15 cellular contexts compared by ENCODE assay signal in the genomic region with DNA sequence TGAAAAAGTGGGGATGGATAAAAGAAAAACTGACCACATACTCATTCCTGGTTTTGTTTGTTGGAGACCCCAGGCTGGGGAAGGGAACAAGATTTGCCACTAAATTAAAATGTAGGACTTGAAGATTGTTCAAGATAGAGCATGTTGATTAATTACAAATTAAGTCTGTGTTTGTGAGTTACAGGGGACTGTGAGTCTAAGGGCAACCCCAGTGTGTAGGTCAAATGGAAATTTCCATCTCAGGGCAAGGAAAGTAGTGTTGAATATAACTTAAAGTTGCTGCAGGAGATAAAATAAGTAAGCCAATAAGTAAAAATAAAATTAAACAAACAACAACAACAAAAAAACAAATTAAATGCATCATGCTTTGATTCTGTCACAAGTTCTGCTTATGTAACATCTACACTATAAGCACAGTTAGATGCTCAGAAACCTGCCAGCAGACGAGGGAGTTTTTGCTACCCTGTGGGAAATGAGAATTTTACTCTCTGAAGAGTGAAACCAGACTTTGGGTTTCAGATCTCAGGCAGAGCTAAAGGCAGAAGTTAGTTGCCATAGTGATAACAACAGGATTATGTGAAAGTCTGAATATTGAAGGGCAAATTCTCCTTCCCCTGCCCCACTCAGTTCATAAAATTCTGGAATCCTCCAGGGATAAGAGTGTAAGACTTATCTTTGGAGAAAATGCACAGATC.
DNase-seq lines count a peak whose midpoint lies in the region; ATAC-seq and TF ChIP-seq lines count a peak whose summit lies in the region.
"Had no signal": no experiment of that assay in that cellular context is flagged by ENCODE, and none has a peak within 500 bp of the region (broad histone marks: within the 10 kb centered on the region; RNA-seq: fewer than 3 reads in every experiment).

No MANE protein-coding gene starts in this region.

- H3K27ac Mint-ChIP-seq in CD8-positive, alpha-beta memory T cell, result no peak overlapping the region
- H3K27ac Mint-ChIP-seq: T-helper 1 cell treated with Interleukin-12 subunit alpha and Interleukin-12 subunit beta and Interleukin-4 antibody, amounts not matched to agents 30 μg/mL and 1 μg/mL, for 36 hours had no signal

- POLR2A ChIA-PET in CD8-positive, alpha-beta memory T cell (lab: Charles Lee), result no interaction called here

- no peak overlapping the region for H3K27ac ChIP-seq in body of pancreas
- H3K27ac ChIP-seq in CD8-positive, alpha-beta memory T cell (ENCODE audit: low read depth, low read length), result no peak overlapping the region
- H3K27ac ChIP-seq: GM23248, parathyroid adenoma had no signal

- no peaks in the 10 kb centered on the region for H3K4me1 ChIP-seq in body of pancreas
- no peaks in the 10 kb centered on the region for H3K4me1 ChIP-seq in CD8-positive, alpha-beta memory T cell (ENCODE audit: insufficient read depth, low read length)
- H3K4me1 ChIP-seq: parathyroid adenoma had no signal

- intact Hi-C loops in body of pancreas (cut with DNase I), result no loop called here

- H3K36me3 ChIP-seq in body of pancreas (replicated peaks in 1 of 2; ENCODE audit: insufficient read depth in 1 of 2, low read depth in 2 of 2), result no peaks in the 10 kb centered on the region
- no peaks in the 10 kb centered on the region for H3K36me3 ChIP-seq in CD8-positive, alpha-beta memory T cell (ENCODE audit: insufficient read depth, low read length)

- ATAC-seq in GM19324 (IDR thresholded peaks at IDR 0.05; ENCODE audit: low FRiP score, unreplicated experiment) (peak; percentile 82), HG02642 (IDR thresholded peaks at IDR 0.05; ENCODE audit: poor library complexity, unreplicated experiment) (peak; percentile 97), HG03378 (IDR thresholded peaks at IDR 0.05; ENCODE audit: unreplicated experiment) (peak; percentile 99), body of pancreas (no peak)
- ATAC-seq: left lobe of liver had no signal

- no peak overlapping the region for H3K4me3 ChIP-seq in body of pancreas
- no peak overlapping the region for H3K4me3 ChIP-seq in CD8-positive, alpha-beta memory T cell (ENCODE audit: low read length)
- H3K4me3 ChIP-seq: GM23248 had no signal

- no peak for TF ChIP-seq POLR2A in body of pancreas (IDR thresholded peaks at IDR 0.05)

- peaks cover 3 to 17% (median 7%) of the 10 kb centered on the region in 5 donors for H3K9me3 Mint-ChIP-seq in CD8-positive, alpha-beta memory T cell

- TF ChIP-seq CTCF in GM10266 (IDR thresholded peaks at IDR 0.05; ENCODE audit: control insufficient read depth, insufficient read depth, low read depth, missing control alignments) (no peak), body of pancreas (IDR thresholded peaks at IDR 0.05) (no peak)

- no peaks in the 10 kb centered on the region for H3K36me3 Mint-ChIP-seq in CD8-positive, alpha-beta memory T cell

- H3K4me3 Mint-ChIP-seq in CD8-positive, alpha-beta memory T cell, result no peak overlapping the region
- H3K4me3 Mint-ChIP-seq: T-helper 1 cell treated with Interleukin-12 subunit alpha and Interleukin-12 subunit beta and Interleukin-4 antibody, amounts not matched to agents 30 μg/mL and 1 μg/mL, for 36 hours had no signal

- CTCF ChIA-PET in CD8-positive, alpha-beta memory T cell (lab: Charles Lee), result no interaction called here

- peak; percentile 49 for DNase-seq in GM10266 (ENCODE audit: extremely low spot score)
- DNase-seq in COLO668 (lab: John Stamatoyannopoulos, UW; ENCODE audit: unreplicated experiment), result no peak
- DNase-seq in body of pancreas, result no peak
- DNase-seq in CD8-positive, alpha-beta memory T cell, result no peak
- no peak for DNase-seq in NCI-H1436 treated with DMSO at 0.1 percent for 48 hours (lab: John Stamatoyannopoulos, UW)
- DNase-seq: activated CD8-positive, alpha-beta memory T cell treated with anti-CD3 and anti-CD28 coated beads for 24 hours; dermis blood vessel endothelial cell; GM23248; Kasumi-1 had no signal

- 12 to 15% methylated on average over 1 of the region's 1 CpG for WGBS in body of pancreas, 2 donors

- no peaks in the 10 kb centered on the region for H3K4me1 Mint-ChIP-seq in CD8-positive, alpha-beta memory T cell

- no peaks in the 10 kb centered on the region for H3K27me3 Mint-ChIP-seq in CD8-positive, alpha-beta memory T cell

- H3K27me3 ChIP-seq in body of pancreas, result no peaks in the 10 kb centered on the region
- H3K27me3 ChIP-seq in CD8-positive, alpha-beta memory T cell (ENCODE audit: insufficient read depth, low read length, poor library complexity, severe bottlenecking), result no peaks in the 10 kb centered on the region

- no peaks in the 10 kb centered on the region for H3K9me3 ChIP-seq in body of pancreas
- no peaks in the 10 kb centered on the region for H3K9me3 ChIP-seq in CD8-positive, alpha-beta memory T cell (ENCODE audit: low read length)
